In genomic region chr15:25438601-25439455, GRCh38 we compare ENCODE assay signal across 8 cellular contexts. TPM values are rescaled to one million over a fixed set of nuclear protein-coding genes. Genes with fewer than 3 reads are reported as not detected.
DNase-seq lines count a peak whose midpoint lies in the region; ATAC-seq and TF ChIP-seq lines count a peak whose summit lies in the region.

Gene UBE3A, minus strand, starts transcription at chr15:25439024. Its CDS starts 29,917 bp downstream, at chr15:25409107.

- no peaks in the 10 kb centered on the region for H3K36me3 ChIP-seq in mucosa of descending colon (ENCODE audit: low read depth)

- no peaks in the 10 kb centered on the region for H3K9me3 ChIP-seq in mucosa of descending colon

- peak within 1 kb of the TSS; percentile 76 for H3K27ac ChIP-seq in epithelial cell of prostate

- peaks cover 5% of the 10 kb centered on the region for H3K4me1 ChIP-seq in mucosa of descending colon (ENCODE audit: low read depth)

- intact Hi-C loops in mucosa of descending colon (cut with DNase I, micrococcal nuclease) = no loop called here

- ATAC-seq in GM21528 (IDR thresholded peaks at IDR 0.05; ENCODE audit: low FRiP score, unreplicated experiment) (peak; percentile 90), mucosa of descending colon (peak; percentile 97)

- peak; percentile 18 for DNase-seq in DMS153 (lab: John Stamatoyannopoulos, UW)
- peak; percentile 45 for DNase-seq in HuH-7.5 (ENCODE audit: low spot score)
- DNase-seq in OCI-M1 (lab: John Stamatoyannopoulos, UW) = peak; percentile 94
- DNase-seq in activated T-cell treated with anti-CD3 and anti-CD28 coated beads for 48 hours (ENCODE audit: low read depth) = peak; percentile 92
- DNase-seq in epithelial cell of prostate (ENCODE audit: low read depth, low spot score) = peak; percentile 63
- peak; percentile 90 to 95 (median 94) for DNase-seq in mucosa of descending colon
- DNase-seq in stimulated activated CD8-positive, alpha-beta memory T cell treated with anti-CD3 and anti-CD28 coated beads, Interleukin-4, amount 100 ng/mL, for 1 hour (ENCODE audit: low read depth in 2 of 2, low spot score in 1 of 2) = peak; percentile 71 to 72

- TF ChIP-seq CTCF in mucosa of descending colon (IDR thresholded peaks at IDR 0.05) = no peak

- peak within 1 kb of the TSS; percentile 93 for H3K4me3 ChIP-seq in mucosa of descending colon

RNA-seq across cellular contexts. Expression of gene UBE3A, which starts in this region (rescaled TPM):
- 100 to 1,000 TPM in 2 of 3 donors, 10 to 100 TPM in 1; 85.4 to 151 (median 100) TPM for total RNA-seq in mucosa of descending colon

Comparison
In these comparisons a context has a peak if more than half of its experiments do, and no peak if none do; other contexts are left out.
1. Peak in every context shown above with its lines: DNase-seq, ATAC-seq, H3K4me3 ChIP-seq and H3K27ac ChIP-seq.
2. DNase-seq: peak in every context shown above with its lines; median percentile 94 in OCI-M1; 94 in mucosa of descending colon; 92 in activated T-cell treated with anti-CD3 and anti-CD28 coated beads for 48 hours; 72 in stimulated activated CD8-positive, alpha-beta memory T cell treated with anti-CD3 and anti-CD28 coated beads, Interleukin-4, amount 100 ng/mL, for 1 hour; 63 in epithelial cell of prostate; 45 in HuH-7.5; 18 in DMS153.